Comparison of ENCODE assay signal across 2 cellular contexts in genomic region chr1:197915797-197916686, GRCh38.
TF ChIP-seq lines count a peak whose summit lies in the region.

No MANE protein-coding gene starts in this region.

TF ChIP-seq in HEK293, 187 proteins besides CTCF, POLR2A, EP300 and RAD21 (continues in another document):
- TF ChIP-seq ZBTB20 (tag by site-specific recombination; IDR thresholded peaks at IDR 0.05), result peak; percentile 40; the same call in 1 of the 2 replicates
- TF ChIP-seq ZNF24 (tag by site-specific recombination; IDR thresholded peaks at IDR 0.05), result no peak
- no peak for TF ChIP-seq ZNF426 (tag by site-specific recombination; IDR thresholded peaks at IDR 0.05)
- peak; percentile 84 for TF ChIP-seq ZNF600 (tag by site-specific recombination; IDR thresholded peaks at IDR 0.05)
- no peak for TF ChIP-seq ZNF391 (tag by site-specific recombination; IDR thresholded peaks at IDR 0.05; ENCODE audit: borderline replicate concordance, low read depth)
- TF ChIP-seq EGR2 (tag by site-specific recombination; IDR thresholded peaks at IDR 0.05; ENCODE audit: low read depth), result 0 out of 2 replicates have a peak, but pooled peaks have one; percentile 24
- TF ChIP-seq ZNF341 (tag by site-specific recombination; IDR thresholded peaks at IDR 0.05; ENCODE audit: low read depth), result peak; percentile 83
- TF ChIP-seq KLF1 (tag by site-specific recombination; IDR thresholded peaks at IDR 0.05), result peak; percentile 37; the same call in 1 of the 2 replicates
- TF ChIP-seq ZNF132 (tag by site-specific recombination; IDR thresholded peaks at IDR 0.05; ENCODE audit: borderline replicate concordance), result no peak
- TF ChIP-seq ZNF629 (tag by site-specific recombination; IDR thresholded peaks at IDR 0.05), result peak; percentile 60
- TF ChIP-seq, protein P1, sequence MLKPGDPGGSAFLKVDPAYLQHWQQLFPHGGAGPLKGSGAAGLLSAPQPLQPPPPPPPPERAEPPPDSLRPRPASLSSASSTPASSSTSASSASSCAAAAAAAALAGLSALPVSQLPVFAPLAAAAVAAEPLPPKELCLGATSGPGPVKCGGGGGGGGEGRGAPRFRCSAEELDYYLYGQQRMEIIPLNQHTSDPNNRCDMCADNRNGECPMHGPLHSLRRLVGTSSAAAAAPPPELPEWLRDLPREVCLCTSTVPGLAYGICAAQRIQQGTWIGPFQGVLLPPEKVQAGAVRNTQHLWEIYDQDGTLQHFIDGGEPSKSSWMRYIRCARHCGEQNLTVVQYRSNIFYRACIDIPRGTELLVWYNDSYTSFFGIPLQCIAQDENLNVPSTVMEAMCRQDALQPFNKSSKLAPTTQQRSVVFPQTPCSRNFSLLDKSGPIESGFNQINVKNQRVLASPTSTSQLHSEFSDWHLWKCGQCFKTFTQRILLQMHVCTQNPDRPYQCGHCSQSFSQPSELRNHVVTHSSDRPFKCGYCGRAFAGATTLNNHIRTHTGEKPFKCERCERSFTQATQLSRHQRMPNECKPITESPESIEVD (tag by site-specific recombination; IDR thresholded peaks at IDR 0.05), result no peak
- TF ChIP-seq ZFHX2 (tag by site-specific recombination; conservative IDR thresholded peaks at IDR 0.05), result peak; percentile 31; the same call in 1 of the 2 replicates
- TF ChIP-seq SETDB1 (IDR thresholded peaks at IDR 0.05; ENCODE audit: insufficient read length, low read length), result no peak
- TF ChIP-seq ZBTB8A (tag by site-specific recombination; IDR thresholded peaks at IDR 0.05), result peak; percentile 61
- TF ChIP-seq ZNF610 (tag by site-specific recombination; IDR thresholded peaks at IDR 0.05; ENCODE audit: borderline replicate concordance), result peak; percentile 36; the same call in 1 of the 2 replicates
- TF ChIP-seq, protein P2, sequence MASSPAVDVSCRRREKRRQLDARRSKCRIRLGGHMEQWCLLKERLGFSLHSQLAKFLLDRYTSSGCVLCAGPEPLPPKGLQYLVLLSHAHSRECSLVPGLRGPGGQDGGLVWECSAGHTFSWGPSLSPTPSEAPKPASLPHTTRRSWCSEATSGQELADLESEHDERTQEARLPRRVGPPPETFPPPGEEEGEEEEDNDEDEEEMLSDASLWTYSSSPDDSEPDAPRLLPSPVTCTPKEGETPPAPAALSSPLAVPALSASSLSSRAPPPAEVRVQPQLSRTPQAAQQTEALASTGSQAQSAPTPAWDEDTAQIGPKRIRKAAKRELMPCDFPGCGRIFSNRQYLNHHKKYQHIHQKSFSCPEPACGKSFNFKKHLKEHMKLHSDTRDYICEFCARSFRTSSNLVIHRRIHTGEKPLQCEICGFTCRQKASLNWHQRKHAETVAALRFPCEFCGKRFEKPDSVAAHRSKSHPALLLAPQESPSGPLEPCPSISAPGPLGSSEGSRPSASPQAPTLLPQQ (tag by site-specific recombination; IDR thresholded peaks at IDR 0.05), result peak; percentile 53; the same call in 1 of the 2 replicates
- TF ChIP-seq ZNF133 (tag by site-specific recombination; IDR thresholded peaks at IDR 0.05), result no peak
- 0 out of 2 replicates have a peak, but pooled peaks have one; percentile 49 for TF ChIP-seq KLF17 (tag by site-specific recombination; IDR thresholded peaks at IDR 0.05)
- TF ChIP-seq, protein P3, sequence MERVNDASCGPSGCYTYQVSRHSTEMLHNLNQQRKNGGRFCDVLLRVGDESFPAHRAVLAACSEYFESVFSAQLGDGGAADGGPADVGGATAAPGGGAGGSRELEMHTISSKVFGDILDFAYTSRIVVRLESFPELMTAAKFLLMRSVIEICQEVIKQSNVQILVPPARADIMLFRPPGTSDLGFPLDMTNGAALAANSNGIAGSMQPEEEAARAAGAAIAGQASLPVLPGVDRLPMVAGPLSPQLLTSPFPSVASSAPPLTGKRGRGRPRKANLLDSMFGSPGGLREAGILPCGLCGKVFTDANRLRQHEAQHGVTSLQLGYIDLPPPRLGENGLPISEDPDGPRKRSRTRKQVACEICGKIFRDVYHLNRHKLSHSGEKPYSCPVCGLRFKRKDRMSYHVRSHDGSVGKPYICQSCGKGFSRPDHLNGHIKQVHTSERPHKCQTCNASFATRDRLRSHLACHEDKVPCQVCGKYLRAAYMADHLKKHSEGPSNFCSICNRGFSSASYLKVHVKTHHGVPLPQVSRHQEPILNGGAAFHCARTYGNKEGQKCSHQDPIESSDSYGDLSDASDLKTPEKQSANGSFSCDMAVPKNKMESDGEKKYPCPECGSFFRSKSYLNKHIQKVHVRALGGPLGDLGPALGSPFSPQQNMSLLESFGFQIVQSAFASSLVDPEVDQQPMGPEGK (tag by site-specific recombination; IDR thresholded peaks at IDR 0.05), result peak; percentile 51; the same call in 1 of the 2 replicates
- TF ChIP-seq ZNF394 (tag by site-specific recombination; IDR thresholded peaks at IDR 0.05; ENCODE audit: borderline replicate concordance), result 0 out of 2 replicates have a peak, but pooled peaks have one; percentile 26

TF ChIP-seq in K562, 482 proteins besides CTCF, POLR2A, EP300 and RAD21:
- TF ChIP-seq ATF1 (CRISPR knock-in tag; IDR thresholded peaks at IDR 0.05) (no peak), ATF1 (tag; IDR thresholded peaks at IDR 0.05) (0 out of 2 replicates have a peak, but pooled peaks have one; percentile 10), ZBTB43 (CRISPR knock-in tag; IDR thresholded peaks at IDR 0.05) (no peak), TAF15 (IDR thresholded peaks at IDR 0.05; ENCODE audit: low read depth, low read length) (no peak), HNRNPUL1 (IDR thresholded peaks at IDR 0.05; ENCODE audit: low read length) (no peak), ZNF644 (tag; IDR thresholded peaks at IDR 0.05; ENCODE audit: low read depth) (no peak), TBP (optimal IDR thresholded peaks at IDR 0.05; ENCODE audit: low read depth, low read length) (no peak), CTCFL (IDR thresholded peaks at IDR 0.05; ENCODE audit: borderline replicate concordance, insufficient read depth, low read depth, low read length, poor library complexity, severe bottlenecking) (peak; percentile 52), RNF2 (IDR thresholded peaks at IDR 0.05) (0 out of 2 replicates have a peak, but pooled peaks have one; percentile 18), ZC3H11A (IDR thresholded peaks at IDR 0.05; ENCODE audit: low read depth, low read length) (no peak), EZH2 (IDR thresholded peaks at IDR 0.05; ENCODE audit: borderline replicate concordance, low read depth, low read length) (peak; percentile 35), SMC3 (conservative IDR thresholded peaks at IDR 0.05; ENCODE audit: insufficient read depth, low read depth, low read length) (0 out of 2 replicates have a peak, but pooled peaks have one; percentile 12), XRCC5 (IDR thresholded peaks at IDR 0.05; ENCODE audit: low read depth, low read length) (0 out of 2 replicates have a peak, but pooled peaks have one; percentile 36)
